ENCODE assay signal across 26 cellular contexts in the genomic region with DNA sequence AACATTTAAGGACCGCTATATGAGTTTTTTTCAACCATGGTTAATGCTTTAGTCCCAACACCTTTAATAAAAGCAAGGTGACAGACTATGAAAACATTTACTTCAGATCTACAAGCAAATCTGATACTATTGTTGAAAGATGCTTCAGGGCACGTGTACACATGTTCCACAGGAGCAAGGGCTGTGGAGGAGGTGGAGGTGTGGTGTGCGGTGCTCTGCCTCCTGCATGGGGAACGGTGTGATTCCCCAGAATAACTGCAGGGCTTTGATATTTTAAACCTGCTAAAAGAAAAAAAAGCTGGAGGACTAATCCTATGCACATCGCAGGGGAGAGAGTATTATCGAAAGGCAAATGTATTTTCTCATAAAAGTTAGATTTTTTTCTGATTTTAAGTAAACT.
DNase-seq lines count a peak whose midpoint lies in the region; ATAC-seq and TF ChIP-seq lines count a peak whose summit lies in the region.
"Had no signal": no experiment of that assay in that cellular context is flagged by ENCODE, and none has a peak within 500 bp of the region (broad histone marks: within the 10 kb centered on the region; RNA-seq: fewer than 3 reads in every experiment).

No MANE protein-coding gene starts in this region.

- no peak for TF ChIP-seq CTCF in GM23338 (conservative IDR thresholded peaks at IDR 0.05; ENCODE audit: low read depth in 2 of 2)
- no peak for TF ChIP-seq CTCF in WTC11 (IDR thresholded peaks at IDR 0.05)

- H2BK12ac ChIP-seq in mesenchymal stem cell (ENCODE audit: low read length in 2 of 2): no peak overlapping the region

- no peak overlapping the region for H2AK5ac ChIP-seq in mesenchymal stem cell (ENCODE audit: low read length, severe bottlenecking)

- POLR2A ChIA-PET in WTC11 (lab: Charles Lee): no interaction called here

- H2AFZ ChIP-seq in GM23338 (no peak overlapping the region), mesenchymal stem cell (ENCODE audit: low read depth, low read length) (no peak overlapping the region)

- no peaks in the 10 kb centered on the region for H3K36me3 ChIP-seq in GM23338 (ENCODE audit: insufficient read depth)
- H3K36me3 ChIP-seq in mesenchymal stem cell (ENCODE audit: control insufficient read depth in 1 of 2, insufficient read depth in 2 of 2, low read depth in 1 of 2, low read length in 2 of 2): no peaks in the 10 kb centered on the region
- H3K36me3 ChIP-seq: BE2C had no signal

- H3K9ac ChIP-seq in mesenchymal stem cell (ENCODE audit: low read length): peak overlapping the region; percentile 24

- H4K91ac ChIP-seq in mesenchymal stem cell (ENCODE audit: low read length): no peak overlapping the region

- H3K18ac ChIP-seq in mesenchymal stem cell (ENCODE audit: low read depth in 1 of 2, low read length in 2 of 2): no peak overlapping the region

- H3K4ac ChIP-seq in mesenchymal stem cell (ENCODE audit: low read depth in 1 of 2, low read length in 2 of 2): no peak overlapping the region

- ATAC-seq in GM23338 (no peak), WTC11 (peak; percentile 46; the same call in 1 of the 2 replicates), HG03175 (IDR thresholded peaks at IDR 0.05; ENCODE audit: unreplicated experiment) (no peak)
- ATAC-seq: GM12878, HCT116 had no signal

- no peaks in the 10 kb centered on the region for H3K79me1 ChIP-seq in mesenchymal stem cell (replicated peaks; ENCODE audit: low read length, poor library complexity, severe bottlenecking)

- H3K23ac ChIP-seq in mesenchymal stem cell (ENCODE audit: low read length in 2 of 2): no peak overlapping the region

- H3K9me3 Mint-ChIP-seq in GM23338 (no peaks in the 10 kb centered on the region), WTC11 (no peaks in the 10 kb centered on the region)
- H3K9me3 Mint-ChIP-seq in activated CD4-positive, alpha-beta T cell treated with anti-CD3 and anti-CD28 coated beads, Interleukin-2, amount 10 ng/mL, durations not matched to agents 24 days and 14 days: no peaks in the 10 kb centered on the region
- H3K9me3 Mint-ChIP-seq: CD14-positive monocyte had no signal

- H3K4me2 ChIP-seq in GM23338: no peak overlapping the region
- no peak overlapping the region for H3K4me2 ChIP-seq in mesenchymal stem cell (ENCODE audit: low read length, poor library complexity, severe bottlenecking)

- H3K9me2 ChIP-seq in GM23338 (ENCODE audit: insufficient read depth): no peaks in the 10 kb centered on the region

- H3K4me1 ChIP-seq in GM23338 (ENCODE audit: insufficient read depth) (no peaks in the 10 kb centered on the region), mesenchymal stem cell (ENCODE audit: control insufficient read depth, insufficient read depth, low read depth, low read length) (no peaks in the 10 kb centered on the region)
- H3K4me1 ChIP-seq: BE2C had no signal

- H3K4me3 ChIP-seq in GM23338: no peak overlapping the region
- no peak overlapping the region for H3K4me3 ChIP-seq in mesenchymal stem cell (ENCODE audit: insufficient read depth in 1 of 2, low read depth in 1 of 2, low read length in 2 of 2)
- H3K4me3 ChIP-seq: GM12878 had no signal

- no peak overlapping the region for H2BK120ac ChIP-seq in mesenchymal stem cell (ENCODE audit: low read depth, low read length)

- no peak overlapping the region for H3K27ac ChIP-seq in GM23338 (ENCODE audit: low read depth)
- no peak overlapping the region for H3K27ac ChIP-seq in mesenchymal stem cell (ENCODE audit: low read length, poor library complexity, severe bottlenecking)
- H3K27ac ChIP-seq: 22Rv1, HL-60 had no signal

- DNase-seq in NCI-H1417 (lab: John Stamatoyannopoulos, UW) (peak in 2 of 3 experiments; percentile 11 to 55), NCI-H1417 treated with DMSO at 0.1 percent for 48 hours (lab: John Stamatoyannopoulos, UW) (no peak), GM23338 (ENCODE audit: low spot score) (no peak), WTC11 (ENCODE audit: low spot score) (no peak), mesenchymal stem cell (no peak), T-helper 9 cell (no peak)
- no peak for DNase-seq in activated CD4-positive, alpha-beta T cell treated with anti-CD3 and anti-CD28 coated beads, Interleukin-2, amount 10 ng/mL, durations not matched to agents 24 days and 14 days
- DNase-seq: BE2C; CD8-positive, alpha-beta memory T cell; DMS 273 treated with DMSO at 0.1 percent for 48 hours; DMS79; EL; GDM1; NCI-H1092; NCI-H1436 treated with DMSO at 0.1 percent for 48 hours; NCI-H2029; NCI-H2171; NCI-H345; NCI-H510A treated with DMSO at 0.1 percent for 48 hours; NCI-H774 had no signal

- peak overlapping the region; percentile 28; the same call in 1 of the 2 replicates for H3K27ac Mint-ChIP-seq in GM23338
- H3K27ac Mint-ChIP-seq in WTC11: no peak overlapping the region
- no peak overlapping the region for H3K27ac Mint-ChIP-seq in activated CD4-positive, alpha-beta T cell treated with anti-CD3 and anti-CD28 coated beads, Interleukin-2, amount 10 ng/mL, durations not matched to agents 24 days and 14 days
- H3K27ac Mint-ChIP-seq: CD14-positive monocyte; CD8-positive, alpha-beta memory T cell had no signal

- H3K4me3 Mint-ChIP-seq in GM23338 (no peak overlapping the region), WTC11 (no peak overlapping the region)
- H3K4me3 Mint-ChIP-seq in activated CD4-positive, alpha-beta T cell treated with anti-CD3 and anti-CD28 coated beads, Interleukin-2, amount 10 ng/mL, durations not matched to agents 24 days and 14 days: no peak overlapping the region
- H3K4me3 Mint-ChIP-seq: CD14-positive monocyte; CD8-positive, alpha-beta memory T cell had no signal

- H3K27me3 Mint-ChIP-seq in GM23338 (ENCODE audit: insufficient read depth, low read depth, poor library complexity) (no peaks in the 10 kb centered on the region), WTC11 (ENCODE audit: low read depth) (no peaks in the 10 kb centered on the region)
- H3K27me3 Mint-ChIP-seq in activated CD4-positive, alpha-beta T cell treated with anti-CD3 and anti-CD28 coated beads, Interleukin-2, amount 10 ng/mL, durations not matched to agents 24 days and 14 days: no peaks in the 10 kb centered on the region
- H3K27me3 Mint-ChIP-seq: CD8-positive, alpha-beta memory T cell had no signal

- no peaks in the 10 kb centered on the region for H3K79me2 ChIP-seq in GM23338 (replicated peaks; ENCODE audit: insufficient read depth)

- no peak overlapping the region for H2BK5ac ChIP-seq in mesenchymal stem cell (ENCODE audit: low read depth, low read length, poor library complexity, severe bottlenecking)

- H3K36me3 Mint-ChIP-seq in GM23338 (ENCODE audit: low read depth): no peaks in the 10 kb centered on the region
- no peaks in the 10 kb centered on the region for H3K36me3 Mint-ChIP-seq in WTC11
- H3K36me3 Mint-ChIP-seq in activated CD4-positive, alpha-beta T cell treated with anti-CD3 and anti-CD28 coated beads, Interleukin-2, amount 10 ng/mL, durations not matched to agents 24 days and 14 days (ENCODE audit: low read depth): no peaks in the 10 kb centered on the region
- H3K36me3 Mint-ChIP-seq: CD14-positive monocyte; CD8-positive, alpha-beta memory T cell had no signal

- H3K27me3 ChIP-seq in GM23338 (ENCODE audit: insufficient read depth): no peaks in the 10 kb centered on the region
- H3K27me3 ChIP-seq in mesenchymal stem cell (ENCODE audit: control insufficient read depth in 1 of 2, insufficient read depth in 1 of 2, low read length in 2 of 2): peaks cover 0 to 22% of the 10 kb centered on the region in 2 experiments

- H3K9me3 ChIP-seq in mesenchymal stem cell (ENCODE audit: control insufficient read depth, low read length): no peaks in the 10 kb centered on the region
- H3K9me3 ChIP-seq: BE2C had no signal

- no peak overlapping the region for H3K14ac ChIP-seq in mesenchymal stem cell (ENCODE audit: low read length in 2 of 2)

- CTCF ChIA-PET in WTC11 (lab: Charles Lee): no interaction called here

- no peak overlapping the region for H4K8ac ChIP-seq in mesenchymal stem cell (ENCODE audit: low read length)

- 75% methylated on average over 5 of the region's 6 CpGs for WGBS in mesenchymal stem cell

- H2BK15ac ChIP-seq in mesenchymal stem cell (ENCODE audit: low read depth, poor library complexity, severe bottlenecking): no peak overlapping the region

- no peaks in the 10 kb centered on the region for H4K20me1 ChIP-seq in GM23338 (replicated peaks; ENCODE audit: insufficient read depth)

- H3K4me1 Mint-ChIP-seq in GM23338 (0 out of 3 replicates have a peak, but pooled peaks cover 3% of the 10 kb centered on the region), WTC11 (no peaks in the 10 kb centered on the region)
- no peaks in the 10 kb centered on the region for H3K4me1 Mint-ChIP-seq in activated CD4-positive, alpha-beta T cell treated with anti-CD3 and anti-CD28 coated beads, Interleukin-2, amount 10 ng/mL, durations not matched to agents 24 days and 14 days
- H3K4me1 Mint-ChIP-seq: CD14-positive monocyte; CD8-positive, alpha-beta memory T cell had no signal

- H3F3A ChIP-seq in GM23338 (replicated peaks; ENCODE audit: low read depth): no peaks in the 10 kb centered on the region

- intact Hi-C loops in activated CD4-positive, alpha-beta T cell treated with anti-CD3 and anti-CD28 coated beads, Interleukin-2, amount 10 ng/mL, durations not matched to agents 24 days and 14 days (cut with micrococcal nuclease): no loop called here

TF ChIP-seq in GM23338, 12 proteins besides CTCF, POLR2A, EP300 and RAD21:
- no peak for TF ChIP-seq ZNF331 (CRISPR knock-in tag; IDR thresholded peaks at IDR 0.05; ENCODE audit: low read depth)
- TF ChIP-seq STAT1 (IDR thresholded peaks at IDR 0.05; ENCODE audit: unreplicated experiment): no peak

TF ChIP-seq in WTC11, 78 proteins besides CTCF, POLR2A, EP300 and RAD21 (continues in another document):
- no peak for TF ChIP-seq USF1 (CRISPR knock-in tag; IDR thresholded peaks at IDR 0.05)
- TF ChIP-seq SMAD4 (CRISPR knock-in tag; IDR thresholded peaks at IDR 0.05): no peak
- TF ChIP-seq NR2C2 (CRISPR knock-in tag; IDR thresholded peaks at IDR 0.05): no peak
- no peak for TF ChIP-seq TEAD4 (CRISPR knock-in tag; IDR thresholded peaks at IDR 0.05)
- TF ChIP-seq, protein P1, sequence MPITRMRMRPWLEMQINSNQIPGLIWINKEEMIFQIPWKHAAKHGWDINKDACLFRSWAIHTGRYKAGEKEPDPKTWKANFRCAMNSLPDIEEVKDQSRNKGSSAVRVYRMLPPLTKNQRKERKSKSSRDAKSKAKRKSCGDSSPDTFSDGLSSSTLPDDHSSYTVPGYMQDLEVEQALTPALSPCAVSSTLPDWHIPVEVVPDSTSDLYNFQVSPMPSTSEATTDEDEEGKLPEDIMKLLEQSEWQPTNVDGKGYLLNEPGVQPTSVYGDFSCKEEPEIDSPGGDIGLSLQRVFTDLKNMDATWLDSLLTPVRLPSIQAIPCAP (CRISPR knock-in tag; IDR thresholded peaks at IDR 0.05): no peak
- TF ChIP-seq NR1H2 (CRISPR knock-in tag; IDR thresholded peaks at IDR 0.05): no peak

Comparison
In these comparisons a context has a peak if more than half of its experiments do, and no peak if none do; other contexts are left out.
1. DNase-seq: peak in NCI-H1417 (2 of 3); none in NCI-H1417 treated with DMSO at 0.1 percent for 48 hours (single experiment), GM23338 (single experiment), WTC11 (single experiment), mesenchymal stem cell (single experiment), T-helper 9 cell (single experiment) and activated CD4-positive, alpha-beta T cell treated with anti-CD3 and anti-CD28 coated beads, Interleukin-2, amount 10 ng/mL, durations not matched to agents 24 days and 14 days (single experiment).